ENCODE assay signal across 11 cellular contexts in genomic region chr1:221777434-221778072, GRCh38. TPM values are rescaled to one million over a fixed set of nuclear protein-coding genes. Genes with fewer than 3 reads are reported as not detected.
DNase-seq lines count a peak whose midpoint lies in the region; ATAC-seq and TF ChIP-seq lines count a peak whose summit lies in the region.
"Had no signal": no experiment of that assay in that cellular context is flagged by ENCODE, and none has a peak within 500 bp of the region (broad histone marks: within the 10 kb centered on the region; RNA-seq: fewer than 3 reads in every experiment).

No MANE protein-coding gene starts in this region.

- ATAC-seq in GM21526 (IDR thresholded peaks at IDR 0.05; ENCODE audit: low FRiP score, unreplicated experiment): peak; percentile 50
- ATAC-seq: HCT116 had no signal

- peak overlapping the region; percentile 91 for H3K27ac Mint-ChIP-seq in activated naive CD8-positive, alpha-beta T cell

- H3K4me3 Mint-ChIP-seq in activated naive CD8-positive, alpha-beta T cell: peak overlapping the region; percentile 79

- H3K79me2 ChIP-seq in PC-9 (ENCODE audit: low read depth): no peaks in the 10 kb centered on the region

- DNase-seq in KG1 (lab: John Stamatoyannopoulos, UW): peak; percentile 31
- no peak for DNase-seq in Ammon's horn (ENCODE audit: low spot score)
- no peak for DNase-seq in NCI-H1694 treated with DMSO at 0.1 percent for 48 hours (lab: John Stamatoyannopoulos, UW)
- DNase-seq in uterus: no peak
- no peak for DNase-seq in PC-9
- DNase-seq: right lobe of liver had no signal

- no peak overlapping the region for H3K4me2 ChIP-seq in PC-9

- H3K9me2 ChIP-seq in PC-9 (ENCODE audit: insufficient read depth): no peaks in the 10 kb centered on the region

- intact Hi-C loops in uterus (cut with DNase I; ENCODE audit: low total_unique reads): no loop called here
- intact Hi-C loops in PC-9 (cut with micrococcal nuclease; ENCODE audit: unreplicated experiment): no loop called here

- H3K27me3 ChIP-seq in uterus (no peaks in the 10 kb centered on the region), PC-9 (ENCODE audit: insufficient read depth, low read depth) (no peaks in the 10 kb centered on the region)
- H3K27me3 ChIP-seq: cardiac muscle cell, right lobe of liver had no signal

- POLR2A ChIA-PET in PC-9 (lab: Charles Lee; ENCODE audit: unreplicated experiment): no interaction called here

- H3K4me1 Mint-ChIP-seq in activated naive CD8-positive, alpha-beta T cell (ENCODE audit: low read depth): peaks cover 67% of the 10 kb centered on the region

- no peaks in the 10 kb centered on the region for H4K20me1 ChIP-seq in PC-9 (ENCODE audit: insufficient read depth)

- H2AFZ ChIP-seq in PC-9: no peak overlapping the region

- CTCF ChIA-PET in PC-9 (lab: Charles Lee): no interaction called here

- H3K27ac ChIP-seq in uterus (no peak overlapping the region), PC-9 (no peak overlapping the region)
- H3K27ac ChIP-seq: cardiac muscle cell, right lobe of liver had no signal

- no TSS peak for BruUV-seq in PC-9 (replicated peaks; lab: Mats Ljungman, UMichigan)

- H3F3A ChIP-seq in PC-9 (ENCODE audit: insufficient read depth, low read depth): peaks cover 2% of the 10 kb centered on the region; the same call in 1 of the 2 replicates

- TF ChIP-seq POLR2A in uterus (IDR thresholded peaks at IDR 0.05): no peak

- H3K27me3 Mint-ChIP-seq in activated naive CD8-positive, alpha-beta T cell: no peaks in the 10 kb centered on the region

- H3K36me3 Mint-ChIP-seq in activated naive CD8-positive, alpha-beta T cell: no peaks in the 10 kb centered on the region

- peak; percentile 23; the same call in 1 of the 3 replicates for TF ChIP-seq CTCF in GM12872 (IDR thresholded peaks at IDR 0.05; ENCODE audit: insufficient read depth, low read depth, low read length)
- no peak for TF ChIP-seq CTCF in uterus (IDR thresholded peaks at IDR 0.05)
- TF ChIP-seq CTCF in PC-9 (conservative IDR thresholded peaks at IDR 0.05): no peak

- no peaks in the 10 kb centered on the region for H3K36me3 ChIP-seq in uterus
- no peaks in the 10 kb centered on the region for H3K36me3 ChIP-seq in PC-9 (ENCODE audit: low read depth)
- H3K36me3 ChIP-seq: cardiac muscle cell, right lobe of liver had no signal

- H3K4me3 ChIP-seq in uterus (no peak overlapping the region), PC-9 (no peak overlapping the region)
- H3K4me3 ChIP-seq: cardiac muscle cell, right lobe of liver had no signal

- H3K9me3 ChIP-seq in uterus: no peaks in the 10 kb centered on the region
- no peaks in the 10 kb centered on the region for H3K9me3 ChIP-seq in PC-9 (ENCODE audit: insufficient read depth, low read depth)
- H3K9me3 ChIP-seq: right lobe of liver had no signal

- no peaks in the 10 kb centered on the region for H3K9me3 Mint-ChIP-seq in activated naive CD8-positive, alpha-beta T cell (ENCODE audit: low read depth)

- H3K4me1 ChIP-seq in uterus (no peaks in the 10 kb centered on the region), PC-9 (replicated peaks; ENCODE audit: insufficient read depth) (peaks cover 3% of the 10 kb centered on the region)
- H3K4me1 ChIP-seq: right lobe of liver had no signal

RNA-seq across cellular contexts. Expression of gene DUSP10, which starts 35.7 kb away (rescaled TPM):
- total RNA-seq in uterus (10 to 100 TPM in 1 of 4 donors, 1 to 10 TPM in 2, under 1 TPM in 1; 0.26 to 10.9 (median 5.5) TPM), PC-9 (2021) (7.0 and 8.7 TPM in 2 replicates)
